Comparison of ENCODE assay signal across 27 cellular contexts in the genomic region with DNA sequence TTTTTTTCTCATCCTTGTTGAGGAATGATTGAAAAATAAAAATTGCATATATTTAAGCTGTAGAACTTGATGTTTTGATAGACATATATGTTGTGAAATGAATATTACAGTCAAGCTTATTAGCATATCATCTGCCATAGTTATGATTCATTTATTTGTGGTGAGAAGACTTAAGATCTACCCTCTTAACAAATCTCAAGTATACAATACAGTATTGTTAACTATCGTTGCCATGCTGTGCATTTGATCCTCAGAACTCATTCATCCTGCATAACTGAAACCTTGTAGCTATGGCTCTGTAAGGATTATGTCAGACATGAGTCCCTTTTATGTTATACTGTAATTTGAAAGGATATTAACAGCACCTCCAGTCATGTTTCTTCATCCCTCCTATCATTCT.
"Had no signal": no experiment of that assay in that cellular context is flagged by ENCODE, and none has a peak within 500 bp of the region (broad histone marks: within the 10 kb centered on the region; RNA-seq: fewer than 3 reads in every experiment).

No MANE protein-coding gene starts in this region.

- H3K27ac Mint-ChIP-seq: dendritic cell treated with granulocyte-macrophage colony-stimulating factor and Interleukin-4, amounts not matched to agents 40 ng/mL and 50 ng/mL, for 4 days; endodermal cell; naive thymus-derived CD4-positive, alpha-beta T cell; nephron; neural progenitor cell; progenitor cell of endocrine pancreas; stimulated activated effector memory CD8-positive, alpha-beta T cell treated with anti-CD3 and anti-CD28 coated beads, Interleukin-12 subunit alpha, Interleukin-12 subunit beta, amount 100 ng/mL, for 72 hours; type B pancreatic cell had no signal

- H3K27me3 ChIP-seq: colonic mucosa, esophagus squamous epithelium, gastrocnemius medialis, hepatocyte, left lung, neural progenitor cell, right atrium auricular region, stomach, testis, tibial artery had no signal

- H3K27me3 Mint-ChIP-seq: dendritic cell treated with granulocyte-macrophage colony-stimulating factor and Interleukin-4, amounts not matched to agents 40 ng/mL and 50 ng/mL, for 4 days; naive thymus-derived CD4-positive, alpha-beta T cell; progenitor cell of endocrine pancreas; type B pancreatic cell had no signal

- DNase-seq: colonic mucosa; effector CD8-positive, alpha-beta T cell; endodermal cell; esophagus squamous epithelium; gastrocnemius medialis; head of caudate nucleus; left cardiac atrium; left lung; mesendoderm; midbrain; naive thymus-derived CD4-positive, alpha-beta T cell; stimulated activated CD4-positive, alpha-beta T cell treated with anti-CD3 and anti-CD28 coated beads, Interleukin-2, amount 100 ng/mL, for 24 hours; stimulated activated CD4-positive, alpha-beta T cell treated with anti-CD3 and anti-CD28 coated beads, Interleukin-4, amount 100 ng/mL, for 24 hours; stimulated activated naive CD4-positive, alpha-beta T cell treated with Interleukin-2 at 50 U/mL for 16 hours; stomach; testis; tibial artery had no signal

- H3K27ac ChIP-seq: colonic mucosa, esophagus squamous epithelium, gastrocnemius medialis, hepatocyte, left lung, neural progenitor cell, parathyroid adenoma, right atrium auricular region, stomach, testis, tibial artery had no signal

- H3K79me2 ChIP-seq: hepatocyte, parathyroid adenoma had no signal

- H3K4me3 Mint-ChIP-seq: dendritic cell treated with granulocyte-macrophage colony-stimulating factor and Interleukin-4, amounts not matched to agents 40 ng/mL and 50 ng/mL, for 4 days; endodermal cell; naive thymus-derived CD4-positive, alpha-beta T cell; nephron; neural progenitor cell; stimulated activated effector memory CD8-positive, alpha-beta T cell treated with anti-CD3 and anti-CD28 coated beads, Interleukin-12 subunit alpha, Interleukin-12 subunit beta, amount 100 ng/mL, for 72 hours; type B pancreatic cell had no signal

- H3K4me3 ChIP-seq: colonic mucosa, esophagus squamous epithelium, gastrocnemius medialis, hepatocyte, left lung, neural progenitor cell, right atrium auricular region, stomach, testis, tibial artery had no signal

- H3K9me3 ChIP-seq: colonic mucosa, esophagus squamous epithelium, gastrocnemius medialis, left lung, right atrium auricular region, stomach, testis, tibial artery had no signal

- H3K4me1 Mint-ChIP-seq: naive thymus-derived CD4-positive, alpha-beta T cell; nephron; neural progenitor cell; stimulated activated effector memory CD8-positive, alpha-beta T cell treated with anti-CD3 and anti-CD28 coated beads, Interleukin-12 subunit alpha, Interleukin-12 subunit beta, amount 100 ng/mL, for 72 hours had no signal

- H3K4me1 ChIP-seq: colonic mucosa, esophagus squamous epithelium, gastrocnemius medialis, left lung, neural progenitor cell, parathyroid adenoma, right atrium auricular region, stomach, testis, tibial artery had no signal

- ATAC-seq: gastrocnemius medialis; left cardiac atrium; left lung; naive thymus-derived CD4-positive, alpha-beta T cell; sciatic nerve; stimulated activated effector memory CD8-positive, alpha-beta T cell treated with anti-CD3 and anti-CD28 coated beads, Interleukin-12 subunit alpha, Interleukin-12 subunit beta, amount 100 ng/mL, for 72 hours had no signal

- H3K4me2 ChIP-seq: hepatocyte, neural progenitor cell had no signal

- H3K36me3 ChIP-seq: colonic mucosa, esophagus squamous epithelium, gastrocnemius medialis, left lung, neural progenitor cell, right atrium auricular region, stomach, tibial artery had no signal

- H2AFZ ChIP-seq: hepatocyte, neural progenitor cell, parathyroid adenoma had no signal

- H3K9me3 Mint-ChIP-seq: endodermal cell, nephron, type B pancreatic cell had no signal

- H3K9ac ChIP-seq: neural progenitor cell, parathyroid adenoma had no signal

- H3K36me3 Mint-ChIP-seq: naive thymus-derived CD4-positive, alpha-beta T cell; stimulated activated effector memory CD8-positive, alpha-beta T cell treated with anti-CD3 and anti-CD28 coated beads, Interleukin-12 subunit alpha, Interleukin-12 subunit beta, amount 100 ng/mL, for 72 hours; type B pancreatic cell had no signal
